ENCODE assay signal across 1 cellular context in genomic region chr2:9897331-9897737, GRCh38.
TF ChIP-seq lines count a peak whose summit lies in the region.

No MANE protein-coding gene starts in this region.

TF ChIP-seq in HCT116, 20 proteins besides CTCF, POLR2A, EP300 and RAD21 (continued from another document):
- TF ChIP-seq MAX (IDR thresholded peaks at IDR 0.05) (peak; percentile 48), CEBPB (IDR thresholded peaks at IDR 0.05; ENCODE audit: low read depth) (peak; percentile 68), REST (IDR thresholded peaks at IDR 0.05; ENCODE audit: low read depth) (no peak), JUND (IDR thresholded peaks at IDR 0.05) (peak; percentile 87), CBX3 (IDR thresholded peaks at IDR 0.05; ENCODE audit: low read depth) (peak; percentile 68; the same call in 1 of the 2 replicates), FOSL1 (IDR thresholded peaks at IDR 0.05; ENCODE audit: low read depth) (peak; percentile 83), YY1 (IDR thresholded peaks at IDR 0.05; ENCODE audit: extremely low read depth, insufficient replicate concordance, low read depth, low read length) (no peak)
